Comparison of ENCODE assay signal across 34 cellular contexts in genomic region chr3:86782860-86783259, GRCh38.
"Had no signal": no experiment of that assay in that cellular context is flagged by ENCODE, and none has a peak within 500 bp of the region (broad histone marks: within the 10 kb centered on the region; RNA-seq: fewer than 3 reads in every experiment).

No MANE protein-coding gene starts in this region.

- H3K4me3 ChIP-seq: MG63 had no signal

- DNase-seq: activated B cell treated with CpG ODN at 0.5 μM for 24 hours; activated CD4-positive, alpha-beta memory T cell treated with anti-CD3 and anti-CD28 coated beads for 36 hours; activated CD4-positive, alpha-beta T cell treated with anti-CD3 and anti-CD28 coated beads for 4 hours; activated CD4-positive, alpha-beta T cell treated with anti-CD3 and anti-CD28 coated beads, Interleukin-2, amount 50 U/mL, for 1 hour; activated CD4-positive, CD25-positive, alpha-beta regulatory T cell treated with anti-CD3 and anti-CD28 coated beads, Interleukin-2, amount 50 U/mL, for 72 hours; activated CD8-positive, alpha-beta memory T cell treated with anti-CD3 and anti-CD28 coated beads, Interleukin-2, amount 50 U/mL, for 4 hours; activated gamma-delta T cell treated with Interleukin-2 at 50 U/mL for 16 hours; activated naive CD4-positive, alpha-beta T cell treated with anti-CD3 and anti-CD28 coated beads for 36 hours; activated T-cell treated with anti-CD3 and anti-CD28 coated beads for 4 hours; activated T-cell treated with anti-CD3 and anti-CD28 coated beads, Interleukin-2, amount 50 U/mL, for 4 hours; anterior cingulate cortex; central memory CD4-positive, alpha-beta T cell; Karpas-422; KBM-7; MG63; NCI-H1048; NCI-H1105 treated with DMSO at 0.1 percent for 48 hours; NCI-H1436; NCI-H1694; NCI-H1930; NCI-H226; NCI-H524 treated with DMSO at 0.1 percent for 48 hours; PC-3; SIG-M5; SW 1271; T-helper 1 cell; T-helper 2 cell; T-helper 9 cell had no signal

- H3K4me3 Mint-ChIP-seq: activated B cell treated with CpG ODN at 0.5 μM for 24 hours; activated CD4-positive, alpha-beta memory T cell treated with anti-CD3 and anti-CD28 coated beads for 36 hours; activated naive CD4-positive, alpha-beta T cell treated with anti-CD3 and anti-CD28 coated beads for 36 hours; activated T-cell treated with anti-CD3 and anti-CD28 coated beads, Interleukin-2, amount 50 U/mL, for 4 hours; activated T-helper 1 cell treated with anti-CD3 and anti-CD28 coated beads, Interleukin-12 subunit alpha, Interleukin-12 subunit beta, Interleukin-2, Interleukin-4 antibody, amounts not matched to agents 30 ng/mL and 10 ng/mL and 1 ng/mL, durations not matched to agents 14 hours and 24 hours and 36 hours; brain had no signal

- H3K4me1 Mint-ChIP-seq: activated B cell treated with CpG ODN at 0.5 μM for 24 hours had no signal

- H3K9me3 ChIP-seq: MG63 had no signal

- ATAC-seq: activated naive CD4-positive, alpha-beta T cell treated with anti-CD3 and anti-CD28 coated beads, Interleukin-2, amount 50 U/mL, for 72 hours; activated T-cell treated with anti-CD3 and anti-CD28 coated beads, Interleukin-2, amount 50 U/mL, for 4 hours; PC-3; Right ventricle myocardium inferior had no signal

- H3K9me3 Mint-ChIP-seq: activated B cell treated with CpG ODN at 0.5 μM for 24 hours; activated CD4-positive, alpha-beta memory T cell treated with anti-CD3 and anti-CD28 coated beads for 36 hours; activated naive CD4-positive, alpha-beta T cell treated with anti-CD3 and anti-CD28 coated beads for 36 hours; activated naive CD4-positive, alpha-beta T cell treated with anti-CD3 and anti-CD28 coated beads, Interleukin-2, amount 50 U/mL, for 72 hours; activated T-cell treated with anti-CD3 and anti-CD28 coated beads, Interleukin-2, amount 50 U/mL, for 4 hours; activated T-helper 1 cell treated with anti-CD3 and anti-CD28 coated beads, Interleukin-12 subunit alpha, Interleukin-12 subunit beta, Interleukin-2, Interleukin-4 antibody, amounts not matched to agents 30 ng/mL and 10 ng/mL and 1 ng/mL, durations not matched to agents 14 hours and 24 hours and 36 hours; brain had no signal

- H3K36me3 ChIP-seq: MG63 had no signal

- H3K36me3 Mint-ChIP-seq: activated CD4-positive, alpha-beta memory T cell treated with anti-CD3 and anti-CD28 coated beads for 36 hours; activated naive CD4-positive, alpha-beta T cell treated with anti-CD3 and anti-CD28 coated beads, Interleukin-2, amount 50 U/mL, for 72 hours; brain had no signal

- H3K27ac ChIP-seq: RWPE1, VCaP had no signal

- H3K27me3 ChIP-seq: MG63 had no signal

- H3K27me3 Mint-ChIP-seq: activated B cell treated with CpG ODN at 0.5 μM for 24 hours; activated CD4-positive, alpha-beta memory T cell treated with anti-CD3 and anti-CD28 coated beads for 36 hours had no signal

- H3K27ac Mint-ChIP-seq: activated B cell treated with CpG ODN at 0.5 μM for 24 hours; activated CD4-positive, alpha-beta memory T cell treated with anti-CD3 and anti-CD28 coated beads for 36 hours; activated naive CD4-positive, alpha-beta T cell treated with anti-CD3 and anti-CD28 coated beads for 36 hours; activated naive CD4-positive, alpha-beta T cell treated with anti-CD3 and anti-CD28 coated beads, Interleukin-2, amount 50 U/mL, for 72 hours; activated T-helper 1 cell treated with anti-CD3 and anti-CD28 coated beads, Interleukin-12 subunit alpha, Interleukin-12 subunit beta, Interleukin-2, Interleukin-4 antibody, amounts not matched to agents 30 ng/mL and 10 ng/mL and 1 ng/mL, durations not matched to agents 14 hours and 24 hours and 36 hours had no signal
